Comparison of ENCODE assay signal across 13 cellular contexts in the genomic region with DNA sequence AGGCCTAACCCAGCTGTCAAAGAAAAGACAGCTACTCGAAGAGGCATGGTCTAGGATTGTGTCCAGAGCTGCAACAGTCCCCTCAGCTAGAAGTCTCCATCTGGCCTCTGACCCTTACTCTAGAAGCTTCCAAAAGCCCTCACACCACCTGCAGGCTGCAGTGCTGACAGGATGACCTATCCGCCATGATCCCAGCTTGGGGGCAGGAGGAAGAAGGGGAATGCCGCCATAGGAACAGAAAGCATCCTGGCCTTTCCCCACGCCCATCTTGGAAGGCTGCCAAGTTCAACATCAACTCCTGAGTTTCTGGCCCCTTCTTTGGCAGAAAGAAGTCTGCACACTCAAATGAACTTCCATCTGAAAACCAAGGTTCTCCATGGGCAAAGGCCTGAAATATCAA. TPM values are rescaled to one million over a fixed set of nuclear protein-coding genes. Genes with fewer than 3 reads are reported as not detected.
DNase-seq lines count a peak whose midpoint lies in the region; ATAC-seq and TF ChIP-seq lines count a peak whose summit lies in the region.
"Had no signal": no experiment of that assay in that cellular context is flagged by ENCODE, and none has a peak within 500 bp of the region (broad histone marks: within the 10 kb centered on the region; RNA-seq: fewer than 3 reads in every experiment).

No MANE protein-coding gene starts in this region.

- CTCF ChIA-PET in activated CD8-positive, alpha-beta memory T cell treated with anti-CD3 and anti-CD28 coated beads, Interleukin-2, amount 10 ng/mL, durations not matched to agents 7 days and 5 days (lab: Charles Lee) = interaction anchor here (1.4 to 1.9 kb wide), 2 partner anchors 156 to 170 kb away, joined by 6 to 7 read pairs; no protein-coding TSS in a partner anchor

- H3K27ac ChIP-seq in spleen = peak overlapping the region in 7 of 8 donors; percentile 18 to 67 (median 54)

- no peak overlapping the region for H3K4me3 ChIP-seq in fibroblast of mammary gland (ENCODE audit: control insufficient read depth, low read depth, low read length)
- no peak overlapping the region for H3K4me3 ChIP-seq in spleen
- H3K4me3 ChIP-seq: pancreas had no signal

- H3K4me1 ChIP-seq in spleen = peaks cover 0 to 45% (median 23%) of the 10 kb centered on the region in 6 donors
- H3K4me1 ChIP-seq: pancreas had no signal

- 38 to 56% (median 51%) methylated on average over 4 of the region's 4 CpGs for WGBS in spleen, 5 donors

- no peak overlapping the region for H3K27ac Mint-ChIP-seq in activated CD8-positive, alpha-beta memory T cell treated with anti-CD3 and anti-CD28 coated beads, Interleukin-2, amount 10 ng/mL, durations not matched to agents 7 days and 5 days
- H3K27ac Mint-ChIP-seq: dendritic cell treated with granulocyte-macrophage colony-stimulating factor and Interleukin-4, amounts not matched to agents 40 ng/mL and 50 ng/mL, for 4 days; T-helper 2 cell treated with Interferon-gamma antibody and Interleukin-4, amounts not matched to agents 5 μg/mL and 100 μg/mL, for 36 hours had no signal

- no peak overlapping the region for H3K4me3 Mint-ChIP-seq in activated CD8-positive, alpha-beta memory T cell treated with anti-CD3 and anti-CD28 coated beads, Interleukin-2, amount 10 ng/mL, durations not matched to agents 7 days and 5 days
- H3K4me3 Mint-ChIP-seq: dendritic cell treated with granulocyte-macrophage colony-stimulating factor and Interleukin-4, amounts not matched to agents 40 ng/mL and 50 ng/mL, for 4 days; T-helper 2 cell treated with Interferon-gamma antibody and Interleukin-4, amounts not matched to agents 5 μg/mL and 100 μg/mL, for 36 hours had no signal

- intact Hi-C loops in spleen (cut with DNase I; ENCODE audit: low total_unique reads) = no loop called here

- no peaks in the 10 kb centered on the region for H3K27me3 Mint-ChIP-seq in activated CD8-positive, alpha-beta memory T cell treated with anti-CD3 and anti-CD28 coated beads, Interleukin-2, amount 10 ng/mL, durations not matched to agents 7 days and 5 days

- no peaks in the 10 kb centered on the region for H3K9me3 Mint-ChIP-seq in activated CD8-positive, alpha-beta memory T cell treated with anti-CD3 and anti-CD28 coated beads, Interleukin-2, amount 10 ng/mL, durations not matched to agents 7 days and 5 days (ENCODE audit: low read depth)
- H3K9me3 Mint-ChIP-seq: dendritic cell treated with granulocyte-macrophage colony-stimulating factor and Interleukin-4, amounts not matched to agents 40 ng/mL and 50 ng/mL, for 4 days; T-helper 2 cell treated with Interferon-gamma antibody and Interleukin-4, amounts not matched to agents 5 μg/mL and 100 μg/mL, for 36 hours had no signal

- TF ChIP-seq CTCF in fibroblast of mammary gland (conservative IDR thresholded peaks at IDR 0.05; ENCODE audit: control insufficient read depth, insufficient read depth, low read depth, low read length) (no peak), spleen (IDR thresholded peaks at IDR 0.05 in 8 of 11, conservative IDR thresholded peaks at IDR 0.05 in 3 of 11) (no peak)

- peaks cover 0 to 5% (median 0%) of the 10 kb centered on the region in 7 donors for H3K27me3 ChIP-seq in spleen (replicated peaks in 1 of 7)
- H3K27me3 ChIP-seq: pancreas had no signal

- H3K36me3 Mint-ChIP-seq in activated CD8-positive, alpha-beta memory T cell treated with anti-CD3 and anti-CD28 coated beads, Interleukin-2, amount 10 ng/mL, durations not matched to agents 7 days and 5 days = no peaks in the 10 kb centered on the region

- no peak for ATAC-seq in activated CD8-positive, alpha-beta memory T cell treated with anti-CD3 and anti-CD28 coated beads, Interleukin-2, amount 10 ng/mL, durations not matched to agents 7 days and 5 days
- ATAC-seq in GM19463 (IDR thresholded peaks at IDR 0.05; ENCODE audit: unreplicated experiment) = no peak
- ATAC-seq in HG02759 (IDR thresholded peaks at IDR 0.05; ENCODE audit: unreplicated experiment) = no peak

- H3K4me1 Mint-ChIP-seq in activated CD8-positive, alpha-beta memory T cell treated with anti-CD3 and anti-CD28 coated beads, Interleukin-2, amount 10 ng/mL, durations not matched to agents 7 days and 5 days = peaks cover 7% of the 10 kb centered on the region

- DNase-seq in SIG-M5 treated with dmso at 0.1 percent for 504 hours (lab: John Stamatoyannopoulos, UW; ENCODE audit: unreplicated experiment) = peak; percentile 33
- DNase-seq in SIG-M5 (lab: John Stamatoyannopoulos, UW) = no peak
- peak; percentile 85 for DNase-seq in NCI-H748 (lab: John Stamatoyannopoulos, UW; ENCODE audit: unreplicated experiment)
- DNase-seq in fibroblast of mammary gland (ENCODE audit: low read depth) = peak; percentile 35
- no peak for DNase-seq in spleen
- DNase-seq in activated CD8-positive, alpha-beta memory T cell treated with anti-CD3 and anti-CD28 coated beads, Interleukin-2, amount 10 ng/mL, durations not matched to agents 7 days and 5 days = no peak
- DNase-seq: activated T-cell treated with anti-CD3 and anti-CD28 coated beads for 4 hours, NCI-H2107 had no signal

- H3K36me3 ChIP-seq in spleen = no peaks in the 10 kb centered on the region
- H3K36me3 ChIP-seq: pancreas had no signal

- no peak for TF ChIP-seq POLR2A in spleen (IDR thresholded peaks at IDR 0.05)

- no peaks in the 10 kb centered on the region for H3K9me3 ChIP-seq in spleen
- H3K9me3 ChIP-seq: pancreas had no signal

RNA-seq across cellular contexts. Expression of a gene that starts 3.1 kb away (rescaled TPM):
- total RNA-seq in spleen = 1 to 10 TPM in 2 of 7 donors, under 1 TPM in 4, not detected in 1; 0.27 to 2.7 (median 0.44) TPM
- polyA plus RNA-seq in spleen = under 1 TPM; 0.20 to 0.51 (median 0.22) TPM
- total RNA-seq in activated CD8-positive, alpha-beta memory T cell treated with anti-CD3 and anti-CD28 coated beads, Interleukin-2, amount 10 ng/mL, durations not matched to agents 7 days and 5 days = not detected
- total RNA-seq: pancreas had no signal
- polyA plus RNA-seq: pancreas had no signal

RNA-seq across cellular contexts. Expression of a gene that starts 11.8 kb away (rescaled TPM):
- under 1 TPM in 1 of 7 donors, not detected in 6; 0.19 TPM for total RNA-seq in spleen
- polyA plus RNA-seq in spleen = under 1 TPM in 1 of 3 donors, not detected in 2; 0.19 TPM
- not detected for total RNA-seq in activated CD8-positive, alpha-beta memory T cell treated with anti-CD3 and anti-CD28 coated beads, Interleukin-2, amount 10 ng/mL, durations not matched to agents 7 days and 5 days
- total RNA-seq: pancreas had no signal
- polyA plus RNA-seq: pancreas had no signal

RNA-seq across cellular contexts. Expression of a gene that starts 12.6 kb away (rescaled TPM):
- not detected for total RNA-seq in spleen
- 10 to 100 TPM in 1 of 3 donors, 1 to 10 TPM in 2; 1.6 to 26.4 (median 3.8) TPM for polyA plus RNA-seq in spleen
- total RNA-seq in activated CD8-positive, alpha-beta memory T cell treated with anti-CD3 and anti-CD28 coated beads, Interleukin-2, amount 10 ng/mL, durations not matched to agents 7 days and 5 days = not detected

RNA-seq across cellular contexts. Expression of a gene that starts 25.6 kb away (rescaled TPM):
- total RNA-seq in spleen = not detected
- not detected for polyA plus RNA-seq in spleen
- not detected for total RNA-seq in activated CD8-positive, alpha-beta memory T cell treated with anti-CD3 and anti-CD28 coated beads, Interleukin-2, amount 10 ng/mL, durations not matched to agents 7 days and 5 days
- total RNA-seq: pancreas had no signal

RNA-seq across cellular contexts. Expression of a gene that starts 25.9 kb away (rescaled TPM):
- not detected for total RNA-seq in spleen
- polyA plus RNA-seq in spleen = 1 to 10 TPM in 1 of 3 donors, under 1 TPM in 2; 0.07 to 1.3 (median 0.11) TPM
- not detected for total RNA-seq in activated CD8-positive, alpha-beta memory T cell treated with anti-CD3 and anti-CD28 coated beads, Interleukin-2, amount 10 ng/mL, durations not matched to agents 7 days and 5 days

Comparison
In these comparisons a context has a peak if more than half of its experiments do, and no peak if none do; other contexts are left out.
1. DNase-seq: peak in SIG-M5 treated with dmso at 0.1 percent for 504 hours (single experiment), NCI-H748 (single experiment) and fibroblast of mammary gland (single experiment); none in SIG-M5 (single experiment), spleen (single experiment) and activated CD8-positive, alpha-beta memory T cell treated with anti-CD3 and anti-CD28 coated beads, Interleukin-2, amount 10 ng/mL, durations not matched to agents 7 days and 5 days (single experiment).